In genomic region chr9:137598943-137599342, GRCh38 we compare ENCODE assay signal across 1 cellular context.
TF ChIP-seq lines count a peak whose summit lies in the region.

No MANE protein-coding gene starts in this region.

TF ChIP-seq in HepG2, 621 proteins besides CTCF, POLR2A, EP300 and RAD21:
- TF ChIP-seq ZNF235 (CRISPR knock-in tag; IDR thresholded peaks at IDR 0.05; ENCODE audit: borderline replicate concordance) (0 out of 2 replicates have a peak, but pooled peaks have one; percentile 30), ZNF503 (CRISPR knock-in tag; IDR thresholded peaks at IDR 0.05) (no peak)
